In genomic region chr13:79070343-79070974, GRCh38 we compare ENCODE assay signal across 16 cellular contexts.
DNase-seq lines count a peak whose midpoint lies in the region; ATAC-seq and TF ChIP-seq lines count a peak whose summit lies in the region.
"Had no signal": no experiment of that assay in that cellular context is flagged by ENCODE, and none has a peak within 500 bp of the region (broad histone marks: within the 10 kb centered on the region; RNA-seq: fewer than 3 reads in every experiment).

No MANE protein-coding gene starts in this region.

- H4K20me1 ChIP-seq in DOHH2 (ENCODE audit: control insufficient read depth, insufficient read depth, low read depth, low read length), result no peaks in the 10 kb centered on the region

- H3K9me3 ChIP-seq in DOHH2 (ENCODE audit: control insufficient read depth, insufficient read depth, low read length) (no peaks in the 10 kb centered on the region), vagina (no peaks in the 10 kb centered on the region)
- H3K9me3 ChIP-seq: upper lobe of left lung had no signal

- no peaks in the 10 kb centered on the region for H3K36me3 ChIP-seq in DOHH2 (ENCODE audit: control insufficient read depth, low read length)
- no peaks in the 10 kb centered on the region for H3K36me3 ChIP-seq in vagina
- H3K36me3 ChIP-seq: upper lobe of left lung had no signal

- intact Hi-C loops in vagina (cut with DNase I), result no loop called here

- no peaks in the 10 kb centered on the region for H3K9me2 ChIP-seq in DOHH2 (replicated peaks; ENCODE audit: control insufficient read depth, low read length)

- no peak for TF ChIP-seq CTCF in DOHH2 (IDR thresholded peaks at IDR 0.05; ENCODE audit: low read depth, low read length, poor library complexity, severe bottlenecking)
- no peak for TF ChIP-seq CTCF in vagina (IDR thresholded peaks at IDR 0.05)

- TF ChIP-seq POLR2A in vagina (IDR thresholded peaks at IDR 0.05), result no peak

- ATAC-seq in GM19324 (IDR thresholded peaks at IDR 0.05; ENCODE audit: low FRiP score, unreplicated experiment) (peak; percentile 77), HG02884 (IDR thresholded peaks at IDR 0.05; ENCODE audit: unreplicated experiment) (peak; percentile 52), HG03045 (IDR thresholded peaks at IDR 0.05; ENCODE audit: unreplicated experiment) (no peak), GM19023 (IDR thresholded peaks at IDR 0.05; ENCODE audit: unreplicated experiment) (no peak)
- ATAC-seq: HepG2 had no signal

- H3K27me3 ChIP-seq in DOHH2 (ENCODE audit: control insufficient read depth, low read length) (no peaks in the 10 kb centered on the region), vagina (no peaks in the 10 kb centered on the region)
- H3K27me3 ChIP-seq: upper lobe of left lung had no signal

- peak; percentile 65 for DNase-seq in MV-4-11 (lab: John Stamatoyannopoulos, UW)
- no peak for DNase-seq in kidney tubule cell (ENCODE audit: low spot score)
- no peak for DNase-seq in vagina (ENCODE audit: extremely low spot score in 2 of 2)
- DNase-seq: activated CD4-positive, CD25-positive, alpha-beta regulatory T cell treated with anti-CD3 and anti-CD28 coated beads, Interleukin-2, amount 50 U/mL, for 72 hours; kidney glomerular epithelial cell; NCI-H1436; NCI-H526; stimulated activated CD4-positive, alpha-beta T cell treated with anti-CD3 and anti-CD28 coated beads, Interleukin-2, amount 100 ng/mL, for 24 hours; upper lobe of left lung had no signal

- H3K79me2 ChIP-seq in DOHH2 (ENCODE audit: control insufficient read depth, low read length), result no peaks in the 10 kb centered on the region

- H3K4me1 ChIP-seq in DOHH2 (ENCODE audit: control insufficient read depth, low read length), result peaks cover 20% of the 10 kb centered on the region
- no peaks in the 10 kb centered on the region for H3K4me1 ChIP-seq in vagina
- H3K4me1 ChIP-seq: upper lobe of left lung had no signal

- H3K4me3 ChIP-seq in DOHH2 (ENCODE audit: low read length), result no peak overlapping the region; the same call in 1 of the 2 replicates
- H3K4me3 ChIP-seq in vagina, result no peak overlapping the region
- H3K4me3 ChIP-seq: upper lobe of left lung had no signal

- H3F3A ChIP-seq in DOHH2 (ENCODE audit: control insufficient read depth, insufficient read depth), result no peaks in the 10 kb centered on the region

- H3K4me2 ChIP-seq in DOHH2 (ENCODE audit: low read length), result peak overlapping the region; percentile 29

- H3K27ac ChIP-seq in DOHH2 (ENCODE audit: low read depth, low read length) (no peak overlapping the region), vagina (no peak overlapping the region)
- H3K27ac ChIP-seq: epithelial cell of prostate, upper lobe of left lung had no signal

Comparison
In these comparisons a context has a peak if more than half of its experiments do, and no peak if none do; other contexts are left out.
1. ATAC-seq: peak in GM19324 (single experiment) and HG02884 (single experiment); none in HG03045 (single experiment) and GM19023 (single experiment).